1 cellular context compared by ENCODE assay signal in genomic region chr1:54543729-54544496, GRCh38.
TF ChIP-seq lines count a peak whose summit lies in the region.

No MANE protein-coding gene starts in this region.

TF ChIP-seq in HepG2, 621 proteins besides CTCF, POLR2A, EP300 and RAD21 (continued from another document):
- TF ChIP-seq SNAPC4 (CRISPR knock-in tag; IDR thresholded peaks at IDR 0.05), result no peak
- no peak for TF ChIP-seq ETS1 (CRISPR knock-in tag; IDR thresholded peaks at IDR 0.05)
- no peak for TF ChIP-seq HNF4A (CRISPR knock-in tag; IDR thresholded peaks at IDR 0.05)
